In genomic region chr19:3608750-3609322, GRCh38 we compare ENCODE assay signal across 1 cellular context.
TF ChIP-seq lines count a peak whose summit lies in the region.

No MANE protein-coding gene starts in this region.

TF ChIP-seq in HCT116, 20 proteins besides CTCF, POLR2A, EP300 and RAD21 (continued from another document):
- TF ChIP-seq CEBPB (IDR thresholded peaks at IDR 0.05; ENCODE audit: low read depth) (no peak), EGR1 (IDR thresholded peaks at IDR 0.05; ENCODE audit: low read depth) (no peak), EZH2phosphoT487 (IDR thresholded peaks at IDR 0.05; ENCODE audit: borderline replicate concordance) (no peak)
